In genomic region chr16:23510915-23511270, GRCh38 we compare ENCODE assay signal across 1 cellular context.
A peak's percentile ranks its signal among the peaks of the same experiment; 100 is the strongest.
TF ChIP-seq lines count a peak whose summit lies in the region.

No MANE protein-coding gene starts in this region.

TF ChIP-seq in K562, 482 proteins besides CTCF, POLR2A, EP300 and RAD21:
- peak; percentile 81 for TF ChIP-seq ADNP (tag; IDR thresholded peaks at IDR 0.05)
TF ChIP-seq in K562: peak in this region for 1; not testable (repeated sequence) for 481.
